ENCODE assay signal across 24 cellular contexts in genomic region chr17:64041912-64042311, GRCh38. TPM values are rescaled to one million over a fixed set of nuclear protein-coding genes. Genes with fewer than 3 reads are reported as not detected.
DNase-seq lines count a peak whose midpoint lies in the region; ATAC-seq and TF ChIP-seq lines count a peak whose summit lies in the region.
"Had no signal": no experiment of that assay in that cellular context is flagged by ENCODE, and none has a peak within 500 bp of the region (broad histone marks: within the 10 kb centered on the region; RNA-seq: fewer than 3 reads in every experiment).

No MANE protein-coding gene starts in this region.

- H3K4me1 Mint-ChIP-seq in activated CD4-positive, alpha-beta T cell treated with anti-CD3 and anti-CD28 coated beads for 36 hours = peaks cover 8% of the 10 kb centered on the region
- H3K4me1 Mint-ChIP-seq in CD4-positive, alpha-beta T cell (ENCODE audit: low read depth) = peaks cover 11% of the 10 kb centered on the region
- peaks cover 28% of the 10 kb centered on the region for H3K4me1 Mint-ChIP-seq in activated T-helper 17 cell treated with anti-CD3 and anti-CD28 coated beads, Interleukin-2, amount 50 U/mL, for 72 hours
- peaks cover 0 to 27% (median 5%) of the 10 kb centered on the region in 7 donors for H3K4me1 Mint-ChIP-seq in naive thymus-derived CD4-positive, alpha-beta T cell
- no peaks in the 10 kb centered on the region for H3K4me1 Mint-ChIP-seq in type B pancreatic cell (ENCODE audit: unreplicated experiment)
- H3K4me1 Mint-ChIP-seq: CD14-positive monocyte, GM23338, IgD-negative memory B cell had no signal

- no peak for TF ChIP-seq CTCF in CD4-positive, alpha-beta T cell (IDR thresholded peaks at IDR 0.05)
- TF ChIP-seq CTCF in type B pancreatic cell (conservative IDR thresholded peaks at IDR 0.05) = no peak

- no peak for ATAC-seq in activated CD4-positive, alpha-beta T cell treated with anti-CD3 and anti-CD28 coated beads for 36 hours
- ATAC-seq in CD4-positive, alpha-beta T cell (ENCODE audit: poor library complexity) = peak; percentile 48
- ATAC-seq in activated T-helper 17 cell treated with anti-CD3 and anti-CD28 coated beads, Interleukin-2, amount 50 U/mL, for 72 hours (replicated peaks) = peak; percentile 76
- ATAC-seq in naive thymus-derived CD4-positive, alpha-beta T cell = no peak
- ATAC-seq: GM23338, left colon, right cardiac atrium had no signal

- intact Hi-C loops in activated CD4-positive, alpha-beta T cell treated with anti-CD3 and anti-CD28 coated beads for 36 hours (cut with DNase I, micrococcal nuclease) = no loop called here
- intact Hi-C loops in CD4-positive, alpha-beta T cell (cut with DNase I, micrococcal nuclease) = no loop called here
- intact Hi-C loops in naive thymus-derived CD4-positive, alpha-beta T cell (cut with micrococcal nuclease) = no loop called here

- H3K27ac Mint-ChIP-seq in activated CD4-positive, alpha-beta T cell treated with anti-CD3 and anti-CD28 coated beads for 36 hours = peak overlapping the region; percentile 44
- peak overlapping the region; percentile 72 for H3K27ac Mint-ChIP-seq in CD4-positive, alpha-beta T cell
- peak overlapping the region; percentile 53 for H3K27ac Mint-ChIP-seq in activated T-helper 17 cell treated with anti-CD3 and anti-CD28 coated beads, Interleukin-2, amount 50 U/mL, for 72 hours
- peak overlapping the region in 5 of 9 donors; percentile 32 to 75 (median 57) for H3K27ac Mint-ChIP-seq in naive thymus-derived CD4-positive, alpha-beta T cell
- no peak overlapping the region for H3K27ac Mint-ChIP-seq in type B pancreatic cell
- H3K27ac Mint-ChIP-seq: GM23338, IgD-negative memory B cell had no signal

- CTCF ChIA-PET in activated CD4-positive, alpha-beta T cell treated with anti-CD3 and anti-CD28 coated beads for 36 hours (lab: Charles Lee) = interaction anchor here (0.5 to 3.6 kb wide), 11 partner anchors 9 to 576 kb away, joined by 3 to 33 read pairs (median 5); partner anchors contain the start of genes CSHL1 and ICAM2
- CTCF ChIA-PET in CD4-positive, alpha-beta T cell (lab: Charles Lee) = interaction anchor here (0.9 to 2.6 kb wide), 4 partner anchors 9 to 114 kb away, joined by 3 to 11 read pairs (median 4); no protein-coding TSS in a partner anchor
- CTCF ChIA-PET in naive thymus-derived CD4-positive, alpha-beta T cell (lab: Charles Lee) = interaction anchor here (0.6 to 2.9 kb wide), 6 partner anchors 13 to 178 kb away, joined by 3 to 21 read pairs (median 3); no protein-coding TSS in a partner anchor

- H3K36me3 Mint-ChIP-seq in activated CD4-positive, alpha-beta T cell treated with anti-CD3 and anti-CD28 coated beads for 36 hours (ENCODE audit: low read depth) = peaks cover 33% of the 10 kb centered on the region
- H3K36me3 Mint-ChIP-seq in CD4-positive, alpha-beta T cell (ENCODE audit: low read depth) = peaks cover 65% of the 10 kb centered on the region
- H3K36me3 Mint-ChIP-seq in activated T-helper 17 cell treated with anti-CD3 and anti-CD28 coated beads, Interleukin-2, amount 50 U/mL, for 72 hours (ENCODE audit: low read depth) = peaks cover 100% of the 10 kb centered on the region
- peaks cover 8 to 71% (median 41%) of the 10 kb centered on the region in 5 donors for H3K36me3 Mint-ChIP-seq in naive thymus-derived CD4-positive, alpha-beta T cell
- H3K36me3 Mint-ChIP-seq in type B pancreatic cell = peaks cover 13% of the 10 kb centered on the region

- peaks cover 18 to 49% (median 22%) of the 10 kb centered on the region in 3 experiments for H3K36me3 ChIP-seq in naive thymus-derived CD4-positive, alpha-beta T cell (ENCODE audit: control insufficient read depth in 2 of 3, insufficient read depth in 3 of 3, low read length in 3 of 3)

- no peak overlapping the region for H3K4me3 Mint-ChIP-seq in activated CD4-positive, alpha-beta T cell treated with anti-CD3 and anti-CD28 coated beads for 36 hours
- no peak overlapping the region for H3K4me3 Mint-ChIP-seq in CD4-positive, alpha-beta T cell
- H3K4me3 Mint-ChIP-seq in activated T-helper 17 cell treated with anti-CD3 and anti-CD28 coated beads, Interleukin-2, amount 50 U/mL, for 72 hours = peak overlapping the region; percentile 27
- H3K4me3 Mint-ChIP-seq in naive thymus-derived CD4-positive, alpha-beta T cell = no peak overlapping the region
- H3K4me3 Mint-ChIP-seq in type B pancreatic cell = no peak overlapping the region
- H3K4me3 Mint-ChIP-seq: CD14-positive monocyte, GM23338 had no signal

- no peak overlapping the region for H3K27ac ChIP-seq in CD4-positive, alpha-beta T cell (ENCODE audit: low read depth, low read length)
- H3K27ac ChIP-seq in naive thymus-derived CD4-positive, alpha-beta T cell (ENCODE audit: low read depth, low read length) = no peak overlapping the region
- H3K27ac ChIP-seq: SJSA1, thyroid gland had no signal

- no peaks in the 10 kb centered on the region for H3K9me3 Mint-ChIP-seq in activated CD4-positive, alpha-beta T cell treated with anti-CD3 and anti-CD28 coated beads for 36 hours (ENCODE audit: low read depth)
- H3K9me3 Mint-ChIP-seq in CD4-positive, alpha-beta T cell = no peaks in the 10 kb centered on the region
- no peaks in the 10 kb centered on the region for H3K9me3 Mint-ChIP-seq in activated T-helper 17 cell treated with anti-CD3 and anti-CD28 coated beads, Interleukin-2, amount 50 U/mL, for 72 hours
- H3K9me3 Mint-ChIP-seq in naive thymus-derived CD4-positive, alpha-beta T cell = no peaks in the 10 kb centered on the region
- H3K9me3 Mint-ChIP-seq in type B pancreatic cell = no peaks in the 10 kb centered on the region
- H3K9me3 Mint-ChIP-seq: CD14-positive monocyte, GM23338, IgD-negative memory B cell had no signal

- POLR2A ChIA-PET in activated CD4-positive, alpha-beta T cell treated with anti-CD3 and anti-CD28 coated beads for 36 hours (lab: Charles Lee) = interaction anchor here (0.6 kb wide), 1 partner anchor 22 kb away, joined by 3 read pairs; the partner anchor contains the start of gene ICAM2
- POLR2A ChIA-PET in CD4-positive, alpha-beta T cell (lab: Charles Lee) = interaction anchor here (0.6 to 2.9 kb wide), 12 partner anchors 9 to 107 kb away, joined by 3 to 19 read pairs (median 3); partner anchors contain the start of gene ICAM2
- POLR2A ChIA-PET in naive thymus-derived CD4-positive, alpha-beta T cell (lab: Charles Lee) = interaction anchor here (0.7 to 1.8 kb wide), 8 partner anchors 8 to 104 kb away, joined by 3 to 11 read pairs (median 4); no protein-coding TSS in a partner anchor

- H3K27me3 ChIP-seq in CD4-positive, alpha-beta T cell (ENCODE audit: control insufficient read depth, insufficient read depth, low read length) = no peaks in the 10 kb centered on the region
- H3K27me3 ChIP-seq in naive thymus-derived CD4-positive, alpha-beta T cell (ENCODE audit: control insufficient read depth in 2 of 2, insufficient read depth in 2 of 2, low read length in 2 of 2) = no peaks in the 10 kb centered on the region
- H3K27me3 ChIP-seq: SJSA1, thyroid gland had no signal

- DNase-seq in activated CD4-positive, alpha-beta T cell treated with anti-CD3 and anti-CD28 coated beads for 36 hours = no peak
- no peak for DNase-seq in activated CD4-positive, alpha-beta T cell treated with anti-CD3 and anti-CD28 coated beads for 4 hours
- no peak for DNase-seq in CD4-positive, alpha-beta T cell
- no peak for DNase-seq in naive thymus-derived CD4-positive, alpha-beta T cell
- DNase-seq in NCI-H187 treated with DMSO at 0.1 percent for 48 hours (lab: John Stamatoyannopoulos, UW) (no peak), anterior cingulate cortex (lab: John Stamatoyannopoulos, UW) (no peak), type B pancreatic cell (ENCODE audit: extremely low spot score, unreplicated experiment) (no peak)
- DNase-seq: activated CD4-positive, CD25-positive, alpha-beta regulatory T cell; activated naive CD4-positive, alpha-beta T cell; amniotic stem cell; left colon; MV-4-11; NCI-H1436 treated with DMSO at 0.1 percent for 48 hours; NCI-H446 treated with DMSO at 0.1 percent for 48 hours; NCI-H774; right cardiac atrium; RPMI8226; stimulated activated CD8-positive, alpha-beta memory T cell treated with anti-CD3 and anti-CD28 coated beads, Interleukin-4, amount 100 ng/mL, for 48 hours; thyroid gland had no signal

- no peaks in the 10 kb centered on the region for H3K4me1 ChIP-seq in naive thymus-derived CD4-positive, alpha-beta T cell (ENCODE audit: control insufficient read depth in 2 of 2, insufficient read depth in 2 of 2, low read length in 2 of 2)
- H3K4me1 ChIP-seq: SJSA1, thyroid gland had no signal

- H3K4me3 ChIP-seq in naive thymus-derived CD4-positive, alpha-beta T cell (ENCODE audit: low read length) = no peak overlapping the region
- H3K4me3 ChIP-seq: GM23338, SJSA1, thyroid gland had no signal

- no peaks in the 10 kb centered on the region for H3K27me3 Mint-ChIP-seq in activated CD4-positive, alpha-beta T cell treated with anti-CD3 and anti-CD28 coated beads for 36 hours
- no peaks in the 10 kb centered on the region for H3K27me3 Mint-ChIP-seq in CD4-positive, alpha-beta T cell
- no peaks in the 10 kb centered on the region for H3K27me3 Mint-ChIP-seq in activated T-helper 17 cell treated with anti-CD3 and anti-CD28 coated beads, Interleukin-2, amount 50 U/mL, for 72 hours
- H3K27me3 Mint-ChIP-seq in naive thymus-derived CD4-positive, alpha-beta T cell = no peaks in the 10 kb centered on the region
- no peaks in the 10 kb centered on the region for H3K27me3 Mint-ChIP-seq in type B pancreatic cell
- H3K27me3 Mint-ChIP-seq: IgD-negative memory B cell had no signal

- H3K9me3 ChIP-seq in CD4-positive, alpha-beta T cell (ENCODE audit: control insufficient read depth, low read length) = no peaks in the 10 kb centered on the region
- H3K9me3 ChIP-seq in naive thymus-derived CD4-positive, alpha-beta T cell (ENCODE audit: control insufficient read depth in 2 of 3, low read length in 3 of 3) = no peaks in the 10 kb centered on the region
- H3K9me3 ChIP-seq: SJSA1, thyroid gland had no signal

RNA-seq across cellular contexts. Expression of gene ICAM2, which starts 21.5 kb away (rescaled TPM):
- 10 to 100 TPM; 46.6 to 49.0 TPM for total RNA-seq in activated CD4-positive, alpha-beta T cell treated with anti-CD3 and anti-CD28 coated beads for 36 hours
- 10 to 100 TPM; 50.6 to 54.7 TPM for total RNA-seq in CD4-positive, alpha-beta T cell
- 10 to 100 TPM; 43.0 to 54.9 TPM for total RNA-seq in activated T-helper 17 cell treated with anti-CD3 and anti-CD28 coated beads, Interleukin-2, amount 50 U/mL, for 72 hours
- 100 to 1,000 TPM in 2 of 5 experiments, 10 to 100 TPM in 3; 60.9 to 132 (median 92.3) TPM for total RNA-seq in naive thymus-derived CD4-positive, alpha-beta T cell
- 100 to 1,000 TPM; 400 to 414 TPM for polyA plus RNA-seq in naive thymus-derived CD4-positive, alpha-beta T cell
- total RNA-seq in type B pancreatic cell (ENCODE audit: low replicate concordance) = 1.2 TPM in 1 of 2 replicates, not detected in the other

RNA-seq across cellular contexts. Expression of gene PRR29, which starts 43.8 kb away (rescaled TPM):
- total RNA-seq in activated CD4-positive, alpha-beta T cell treated with anti-CD3 and anti-CD28 coated beads for 36 hours = 1 to 10 TPM; 1.0 to 1.5 TPM
- total RNA-seq in CD4-positive, alpha-beta T cell = under 1 TPM; 0.56 to 0.71 TPM
- 1 to 10 TPM; 2.9 to 3.2 TPM for total RNA-seq in activated T-helper 17 cell treated with anti-CD3 and anti-CD28 coated beads, Interleukin-2, amount 50 U/mL, for 72 hours
- total RNA-seq in naive thymus-derived CD4-positive, alpha-beta T cell = 1 to 10 TPM in 1 of 5 experiments, under 1 TPM in 2, not detected in 2; 0.29 to 2.8 (median 0.40) TPM
- polyA plus RNA-seq in naive thymus-derived CD4-positive, alpha-beta T cell = 1 to 10 TPM; 5.5 to 6.0 TPM
- 0.45 and 4.2 TPM in 2 replicates for total RNA-seq in type B pancreatic cell (ENCODE audit: low replicate concordance)

Comparison
In these comparisons a context has a peak if more than half of its experiments do, and no peak if none do; other contexts are left out.
1. ATAC-seq: peak in CD4-positive, alpha-beta T cell (single experiment) and activated T-helper 17 cell treated with anti-CD3 and anti-CD28 coated beads, Interleukin-2, amount 50 U/mL, for 72 hours (single experiment); none in activated CD4-positive, alpha-beta T cell treated with anti-CD3 and anti-CD28 coated beads for 36 hours (single experiment) and naive thymus-derived CD4-positive, alpha-beta T cell (single experiment).
2. RNA of gene ICAM2, which starts 21.5 kb away (total RNA-seq): 60.9 to 132 TPM in naive thymus-derived CD4-positive, alpha-beta T cell, 43.0 to 54.9 TPM in activated T-helper 17 cell treated with anti-CD3 and anti-CD28 coated beads, Interleukin-2, amount 50 U/mL, for 72 hours, 50.6 to 54.7 TPM in CD4-positive, alpha-beta T cell and 46.6 to 49.0 TPM in activated CD4-positive, alpha-beta T cell treated with anti-CD3 and anti-CD28 coated beads for 36 hours; 1.2 TPM in type B pancreatic cell; every median in the first group is over 10 times any median in the second.